ENCODE assay signal across 9 cellular contexts in genomic region chr2:152635635-152636298, GRCh38.
DNase-seq lines count a peak whose midpoint lies in the region; ATAC-seq and TF ChIP-seq lines count a peak whose summit lies in the region.
"Had no signal": no experiment of that assay in that cellular context is flagged by ENCODE, and none has a peak within 500 bp of the region (broad histone marks: within the 10 kb centered on the region; RNA-seq: fewer than 3 reads in every experiment).

No MANE protein-coding gene starts in this region.

- H3K4me1 ChIP-seq in lower lobe of right lung = no peaks in the 10 kb centered on the region

- H3K4me3 ChIP-seq in HFF-Myc (replicated peaks; ENCODE audit: low read depth, low read length) (no peak overlapping the region), lower lobe of right lung (no peak overlapping the region)

- H3K36me3 Mint-ChIP-seq in activated CD4-positive, alpha-beta T cell treated with anti-CD3 and anti-CD28 coated beads, Interleukin-2, amount 10 ng/mL, durations not matched to agents 24 days and 14 days (ENCODE audit: low read depth) = no peaks in the 10 kb centered on the region

- H3K9me3 Mint-ChIP-seq in activated CD4-positive, alpha-beta T cell treated with anti-CD3 and anti-CD28 coated beads, Interleukin-2, amount 10 ng/mL, durations not matched to agents 24 days and 14 days = no peaks in the 10 kb centered on the region

- no peaks in the 10 kb centered on the region for H3K4me1 Mint-ChIP-seq in activated CD4-positive, alpha-beta T cell treated with anti-CD3 and anti-CD28 coated beads, Interleukin-2, amount 10 ng/mL, durations not matched to agents 24 days and 14 days

- peaks cover 80% of the 10 kb centered on the region for H3K36me3 ChIP-seq in lower lobe of right lung

- H3K27me3 Mint-ChIP-seq in activated CD4-positive, alpha-beta T cell treated with anti-CD3 and anti-CD28 coated beads, Interleukin-2, amount 10 ng/mL, durations not matched to agents 24 days and 14 days = no peaks in the 10 kb centered on the region

- no peak overlapping the region for H3K27ac Mint-ChIP-seq in activated CD4-positive, alpha-beta T cell treated with anti-CD3 and anti-CD28 coated beads, Interleukin-2, amount 10 ng/mL, durations not matched to agents 24 days and 14 days

- in situ Hi-C loops in G401 (cut with HindIII; ENCODE audit: low sequenced_read_pairs) = no loop called here

- H3K27me3 ChIP-seq in lower lobe of right lung (ENCODE audit: low read depth) = no peaks in the 10 kb centered on the region

- H3K4me3 Mint-ChIP-seq in activated CD4-positive, alpha-beta T cell treated with anti-CD3 and anti-CD28 coated beads, Interleukin-2, amount 10 ng/mL, durations not matched to agents 24 days and 14 days = no peak overlapping the region

- H3K27ac ChIP-seq in lower lobe of right lung = no peak overlapping the region
- H3K27ac ChIP-seq: epithelial cell of prostate had no signal

- no peaks in the 10 kb centered on the region for H3K9me3 ChIP-seq in lower lobe of right lung

- DNase-seq in G401 (ENCODE audit: low spot score) (peak; percentile 67), HFF-Myc (ENCODE audit: extremely low read depth, low read depth) (no peak), NCI-H226 (peak; percentile 18), dermis blood vessel endothelial cell (peak; percentile 76), lower lobe of right lung (peak; percentile 50)
- peak; percentile 91 for DNase-seq in activated CD4-positive, alpha-beta T cell treated with anti-CD3 and anti-CD28 coated beads, Interleukin-2, amount 10 ng/mL, durations not matched to agents 24 days and 14 days
- DNase-seq in stimulated activated CD8-positive, alpha-beta memory T cell treated with anti-CD3 and anti-CD28 coated beads, Interleukin-15, amount 100 ng/mL, for 48 hours (ENCODE audit: low read depth in 2 of 2) = peak; percentile 19 to 21

- TF ChIP-seq CTCF in HFF-Myc (IDR thresholded peaks at IDR 0.05; ENCODE audit: low read depth, low read length, missing control alignments) = peak; percentile 82
- peak; percentile 81 for TF ChIP-seq CTCF in lower lobe of right lung (IDR thresholded peaks at IDR 0.05)

- ATAC-seq in lower lobe of right lung (peak; percentile 72 to 73), GM18873 (IDR thresholded peaks at IDR 0.05; ENCODE audit: low FRiP score, unreplicated experiment) (no peak)

- intact Hi-C loops in activated CD4-positive, alpha-beta T cell treated with anti-CD3 and anti-CD28 coated beads, Interleukin-2, amount 10 ng/mL, durations not matched to agents 24 days and 14 days (cut with micrococcal nuclease) = loop anchor here (1.0 kb wide), 4 partner anchors 300 to 598 kb away; partner anchors contain the start of gene FMNL2
- intact Hi-C loops in lower lobe of right lung (cut with DNase I) = no loop called here
